ENCODE assay signal across 8 cellular contexts in the genomic region with DNA sequence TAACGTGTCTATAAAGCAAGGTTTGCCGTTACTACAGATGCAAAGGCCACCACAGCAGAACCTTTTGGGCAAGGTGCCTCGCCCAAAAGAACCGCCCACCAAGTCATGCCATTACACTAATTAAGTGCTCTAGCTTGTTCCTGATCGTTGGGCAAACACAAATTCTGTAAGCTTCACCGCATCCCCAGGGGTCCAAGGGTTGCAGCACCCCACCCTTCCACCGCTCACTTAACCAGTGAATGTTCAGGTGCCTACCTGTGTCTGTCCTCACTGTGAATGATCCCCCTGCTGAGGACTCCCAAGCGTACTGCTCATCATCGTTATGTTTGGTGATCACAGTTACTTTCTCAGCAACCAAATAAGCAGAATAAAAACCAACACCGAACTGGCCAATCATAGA. TPM values are rescaled to one million over a fixed set of nuclear protein-coding genes. Genes with fewer than 3 reads are reported as not detected.
DNase-seq lines count a peak whose midpoint lies in the region; ATAC-seq and TF ChIP-seq lines count a peak whose summit lies in the region.

No MANE protein-coding gene starts in this region.

- H3K4me1 ChIP-seq in BE2C = peaks cover 8% of the 10 kb centered on the region; the same call in 1 of the 2 replicates

- H3K27me3 Mint-ChIP-seq in IgD-negative memory B cell = no peaks in the 10 kb centered on the region
- no peaks in the 10 kb centered on the region for H3K27me3 Mint-ChIP-seq in naive thymus-derived CD8-positive, alpha-beta T cell

- peaks cover 25 to 51% (median 45%) of the 10 kb centered on the region in 3 donors for H3K4me1 Mint-ChIP-seq in IgD-negative memory B cell
- H3K4me1 Mint-ChIP-seq in naive thymus-derived CD8-positive, alpha-beta T cell = peaks cover 37 to 81% (median 77%) of the 10 kb centered on the region in 4 donors

- ATAC-seq in naive thymus-derived CD8-positive, alpha-beta T cell = no peak
- ATAC-seq in GM21367 (IDR thresholded peaks at IDR 0.05; ENCODE audit: unreplicated experiment) (no peak), GM18511 (IDR thresholded peaks at IDR 0.05; ENCODE audit: unreplicated experiment) (no peak)

- in situ Hi-C loops in GM13976 (cut with MboI; ENCODE audit: low sequenced_read_pairs, unreplicated experiment) = no loop called here

- DNase-seq in BE2C = no peak
- DNase-seq in choroid plexus epithelial cell (ENCODE audit: low read depth) = no peak
- no peak for DNase-seq in naive thymus-derived CD8-positive, alpha-beta T cell
- no peak for DNase-seq in GM13976 (ENCODE audit: low spot score)
- no peak for DNase-seq in AG08396 (ENCODE audit: low spot score)

- H3K4me3 ChIP-seq in BE2C (ENCODE audit: low read depth, low read length) = peak overlapping the region; percentile 92
- H3K4me3 ChIP-seq in choroid plexus epithelial cell (ENCODE audit: low read depth, low read length) = peak overlapping the region; percentile 87

- POLR2A ChIA-PET in naive thymus-derived CD8-positive, alpha-beta T cell (lab: Charles Lee) = no interaction called here

- H3K36me3 ChIP-seq in BE2C = peaks cover 58% of the 10 kb centered on the region

- peak overlapping the region; percentile 93 to 95 (median 94) for H3K27ac Mint-ChIP-seq in IgD-negative memory B cell
- H3K27ac Mint-ChIP-seq in naive thymus-derived CD8-positive, alpha-beta T cell = peak overlapping the region; percentile 91 to 100 (median 98)

- no peaks in the 10 kb centered on the region for H3K27me3 ChIP-seq in BE2C

- H3K36me3 Mint-ChIP-seq in IgD-negative memory B cell = peaks cover 8% of the 10 kb centered on the region
- H3K36me3 Mint-ChIP-seq in naive thymus-derived CD8-positive, alpha-beta T cell = peaks cover 23 to 58% (median 39%) of the 10 kb centered on the region in 3 donors

- no peaks in the 10 kb centered on the region for H3K9me3 ChIP-seq in BE2C

- H3K9me3 Mint-ChIP-seq in IgD-negative memory B cell = no peaks in the 10 kb centered on the region
- H3K9me3 Mint-ChIP-seq in naive thymus-derived CD8-positive, alpha-beta T cell = no peaks in the 10 kb centered on the region

- peak overlapping the region; percentile 91 to 98 (median 94) for H3K4me3 Mint-ChIP-seq in IgD-negative memory B cell
- H3K4me3 Mint-ChIP-seq in naive thymus-derived CD8-positive, alpha-beta T cell = peak overlapping the region; percentile 90 to 98 (median 96)

- TF ChIP-seq CTCF in BE2C (IDR thresholded peaks at IDR 0.05; ENCODE audit: low read depth, low read length) (no peak), choroid plexus epithelial cell (conservative IDR thresholded peaks at IDR 0.05; ENCODE audit: low read depth, low read length) (no peak), GM13976 (IDR thresholded peaks at IDR 0.05; ENCODE audit: borderline replicate concordance, control extremely low read depth, extremely low read depth, insufficient read depth, missing control alignments) (no peak)

RNA-seq across cellular contexts. Expression of gene HSP90AA1, which starts 1.3 kb away (rescaled TPM):
- polyA plus RNA-seq in BE2C (2012; ENCODE audit: insufficient read depth, insufficient read length, low read depth) = 448 TPM
- 372 TPM for polyA plus RNA-seq in IgD-negative memory B cell
- total RNA-seq in naive thymus-derived CD8-positive, alpha-beta T cell = 100 to 1,000 TPM; 356 to 373 TPM
- 100 to 1,000 TPM; 401 to 445 (median 427) TPM for polyA plus RNA-seq in naive thymus-derived CD8-positive, alpha-beta T cell

RNA-seq across cellular contexts. Expression of gene WDR20, which starts 54.2 kb away (rescaled TPM):
- polyA plus RNA-seq in BE2C (2012; ENCODE audit: insufficient read depth, insufficient read length, low read depth) = 37.3 TPM
- polyA plus RNA-seq in IgD-negative memory B cell = 14.9 TPM
- 10 to 100 TPM; 50.0 to 56.9 TPM for total RNA-seq in naive thymus-derived CD8-positive, alpha-beta T cell
- 10 to 100 TPM; 11.3 to 15.0 (median 12.9) TPM for polyA plus RNA-seq in naive thymus-derived CD8-positive, alpha-beta T cell
